In genomic region chr1:53556657-53557227, GRCh38 we compare ENCODE assay signal across 19 cellular contexts.
DNase-seq lines count a peak whose midpoint lies in the region; ATAC-seq, FAIRE-seq and TF ChIP-seq lines count a peak whose summit lies in the region.
"Had no signal": no experiment of that assay in that cellular context is flagged by ENCODE, and none has a peak within 500 bp of the region (broad histone marks: within the 10 kb centered on the region; RNA-seq: fewer than 3 reads in every experiment).

No MANE protein-coding gene starts in this region.

- H3K4me3 ChIP-seq in H1 (ENCODE audit: extremely low read depth in 1 of 4, insufficient read depth in 2 of 4, low read depth in 3 of 4, low read length in 4 of 4): no peak overlapping the region
- H3K4me3 ChIP-seq: BLaER1 treated with 17β-estradiol and CSF1 and Interleukin-3, amounts not matched to agents 10 nM and 100 nM; GM23248 had no signal

- no peak overlapping the region; the same call in 1 of the 2 replicates for H2BK5ac ChIP-seq in H1 (ENCODE audit: low read depth, low read length)

- H3K9ac ChIP-seq in H1 (replicated peaks in 1 of 4; ENCODE audit: extremely low read depth in 1 of 4, low read depth in 3 of 4, low read length in 3 of 4): no peak overlapping the region
- H3K9ac ChIP-seq: BLaER1 treated with 17β-estradiol and CSF1 and Interleukin-3, amounts not matched to agents 10 nM and 100 nM; GM23248; KMS-11 had no signal

- H3K4ac ChIP-seq in H1 (replicated peaks; ENCODE audit: insufficient read length, low read depth, low read length): no peak overlapping the region

- POLR2A ChIA-PET in H1 (lab: Charles Lee; ENCODE audit: partially characterized antibody): no interaction called here

- H2AFZ ChIP-seq in H1 (ENCODE audit: low read length): no peak overlapping the region
- H2AFZ ChIP-seq: GM23248 had no signal

- H4K8ac ChIP-seq in H1 (ENCODE audit: extremely low read depth, insufficient read depth, low read length): no peak overlapping the region; the same call in 1 of the 2 replicates

- H3K79me2 ChIP-seq in H1 (ENCODE audit: control insufficient read depth in 1 of 2, insufficient read depth in 2 of 2, low read length in 2 of 2): no peaks in the 10 kb centered on the region

- WGBS in H1 (ENCODE audit: extremely low coverage in 1 of 2, insufficient coverage in 1 of 2, insufficient read length in 1 of 2, insufficient replicate concordance in 2 of 2, low coverage in 1 of 2, low lambda C conversion rate in 2 of 2, missing lambda C conversion rate in 1 of 2), 2 experiments: 85% methylated on average over 3 of the region's 3 CpGs; no CpG with 5 or more reads in 1 of the 2 experiments

- no peak overlapping the region for H2BK12ac ChIP-seq in H1 (ENCODE audit: low read depth, low read length)

- no peaks in the 10 kb centered on the region for H3K36me3 ChIP-seq in H1 (ENCODE audit: control insufficient read depth in 2 of 4, insufficient read depth in 4 of 4, low read length in 3 of 4)
- H3K36me3 ChIP-seq: BLaER1 treated with 17β-estradiol and CSF1 and Interleukin-3, amounts not matched to agents 10 nM and 100 nM had no signal

- H2BK20ac ChIP-seq in H1 (ENCODE audit: low read length): 0 out of 2 replicates have a peak overlapping the region, but pooled peaks have one; percentile 13

- peak; percentile 42 for DNase-seq in activated CD8-positive, alpha-beta memory T cell treated with anti-CD3 and anti-CD28 coated beads, Interleukin-2, amount 50 U/mL, for 48 hours
- DNase-seq in activated CD8-positive, alpha-beta memory T cell treated with anti-CD3 and anti-CD28 coated beads for 24 hours: no peak
- DNase-seq in GM12891 (ENCODE audit: insufficient read length, low spot score) (no peak), H1 (ENCODE audit: low read depth in 1 of 2, low spot score in 2 of 2) (no peak), omental fat pad (ENCODE audit: low spot score) (peak; percentile 6), GF-D8 (lab: John Stamatoyannopoulos, UW) (no peak), KG1 (lab: John Stamatoyannopoulos, UW) (no peak)
- DNase-seq: CD8-positive, alpha-beta memory T cell; DMS79; NCI-H1048; NCI-H1436 treated with DMSO at 0.1 percent for 48 hours; NCI-H2029 treated with DMSO at 0.1 percent for 48 hours; NCI-H774; PC-3 had no signal

- peak; percentile 72 for FAIRE-seq in GM12891 (lab: Jason Lieb, UNC)
- no peak for FAIRE-seq in H1 (lab: Jason Lieb, UNC)
- FAIRE-seq: D721Med had no signal

- H2AK5ac ChIP-seq in H1 (ENCODE audit: low read depth, low read length): 0 out of 2 replicates have a peak overlapping the region, but pooled peaks have one; percentile 8

- no peak overlapping the region for H2BK120ac ChIP-seq in H1 (replicated peaks; ENCODE audit: low read depth, low read length)

- no peaks in the 10 kb centered on the region for H3K9me3 ChIP-seq in H1 (ENCODE audit: insufficient read depth in 2 of 2, low read depth in 1 of 2, low read length in 1 of 2)
- H3K9me3 ChIP-seq: BLaER1 treated with 17β-estradiol and CSF1 and Interleukin-3, amounts not matched to agents 10 nM and 100 nM had no signal

- peaks cover 0 to 4% of the 10 kb centered on the region in 2 experiments for H4K20me1 ChIP-seq in H1 (replicated peaks in 1 of 2; ENCODE audit: control insufficient read depth in 1 of 2, insufficient read depth in 2 of 2, low read length in 2 of 2)

- peaks cover 0 to 6% (median 4%) of the 10 kb centered on the region in 4 experiments; a peak in 3 of 7 replicates for H3K27me3 ChIP-seq in H1 (replicated peaks in 1 of 4; ENCODE audit: control insufficient read depth in 3 of 4, extremely low read depth in 1 of 4, insufficient read depth in 3 of 4, low read length in 3 of 4)

- no peak overlapping the region for H4K91ac ChIP-seq in H1 (replicated peaks; ENCODE audit: insufficient read length, low read length)

- H3K79me1 ChIP-seq in H1 (ENCODE audit: low read depth, low read length): 0 out of 2 replicates have a peak, but pooled peaks cover 2% of the 10 kb centered on the region

- H3K4me2 ChIP-seq in H1 (ENCODE audit: insufficient read depth in 1 of 2, low read depth in 2 of 2, low read length in 2 of 2): no peak overlapping the region
- H3K4me2 ChIP-seq: BLaER1 treated with 17β-estradiol and CSF1 and Interleukin-3, amounts not matched to agents 10 nM and 100 nM; KMS-11 had no signal

- CTCF ChIA-PET in H1 (lab: Charles Lee; ENCODE audit: partially characterized antibody): no interaction called here

- peaks cover 2% of the 10 kb centered on the region; the same call in 1 of the 2 replicates for H3K23me2 ChIP-seq in H1 (ENCODE audit: low read depth, low read length)

- H3K4me1 ChIP-seq in H1 (replicated peaks in 1 of 4; ENCODE audit: control insufficient read depth in 3 of 4, insufficient read depth in 4 of 4, low read length in 3 of 4): peaks cover 6 to 20% (median 16%) of the 10 kb centered on the region in 4 experiments

- TF ChIP-seq CTCF in H1 (IDR thresholded peaks at IDR 0.05; ENCODE audit: control extremely low read depth in 1 of 3, insufficient read depth in 1 of 3, low read depth in 1 of 3, low read length in 3 of 3) (no peak), omental fat pad (IDR thresholded peaks at IDR 0.05) (no peak)

- no peak for TF ChIP-seq RAD21 in H1 (IDR thresholded peaks at IDR 0.05 in 1 of 2, conservative IDR thresholded peaks at IDR 0.05 in 1 of 2; ENCODE audit: low read depth in 2 of 2, low read length in 2 of 2)

- no peak overlapping the region for H3K56ac ChIP-seq in H1 (replicated peaks; ENCODE audit: insufficient read length, low read depth, low read length)

- H4K5ac ChIP-seq in H1 (ENCODE audit: insufficient read length, low read depth, low read length): no peak overlapping the region

- TF ChIP-seq POLR2A in GM12891 (IDR thresholded peaks at IDR 0.05; ENCODE audit: low read depth, low read length): no peak
- no peak for TF ChIP-seq POLR2A in H1 (IDR thresholded peaks at IDR 0.05; ENCODE audit: control extremely low read depth in 1 of 2, low read depth in 2 of 2, low read length in 2 of 2)

- no peak overlapping the region for H3K27ac ChIP-seq in H1 (ENCODE audit: low read depth, low read length)
- H3K27ac ChIP-seq: BLaER1 treated with 17β-estradiol and CSF1 and Interleukin-3, amounts not matched to agents 10 nM and 100 nM; GM23248; KMS-11 had no signal

- H3K14ac ChIP-seq in H1 (ENCODE audit: insufficient read length): no peak overlapping the region

- H3K18ac ChIP-seq in H1 (ENCODE audit: extremely low read depth, low read length): no peak overlapping the region

- H3K23ac ChIP-seq in H1 (ENCODE audit: insufficient read length): no peak overlapping the region

- no peak for TF ChIP-seq EP300 in H1 (IDR thresholded peaks at IDR 0.05; ENCODE audit: borderline replicate concordance in 1 of 2, low read depth in 2 of 2, low read length in 2 of 2)

- H2BK15ac ChIP-seq in H1 (ENCODE audit: low read length): no peak overlapping the region; the same call in 1 of the 2 replicates

- ATAC-seq in omental fat pad (ENCODE audit: low FRiP score) (no peak), HG02981 (IDR thresholded peaks at IDR 0.05; ENCODE audit: unreplicated experiment) (no peak)
- ATAC-seq: PC-3 had no signal

TF ChIP-seq in GM12891, 5 proteins besides CTCF, POLR2A, EP300 and RAD21:
- TF ChIP-seq TAF1 (IDR thresholded peaks at IDR 0.05; ENCODE audit: low read depth, low read length): no peak

TF ChIP-seq in H1, 55 proteins besides CTCF, POLR2A, EP300 and RAD21:
- TF ChIP-seq NANOG (IDR thresholded peaks at IDR 0.05; ENCODE audit: insufficient read depth, low read depth, low read length, poor library complexity, severe bottlenecking) (no peak), SP2 (IDR thresholded peaks at IDR 0.05; ENCODE audit: low read length) (no peak), RNF2 (IDR thresholded peaks at IDR 0.05; ENCODE audit: borderline replicate concordance, low read depth, low read length, missing control alignments, poor library complexity, severe bottlenecking) (no peak), SIRT6 (IDR thresholded peaks at IDR 0.05; ENCODE audit: low read length) (no peak), CHD2 (IDR thresholded peaks at IDR 0.05; ENCODE audit: low read length) (no peak), HDAC2 (IDR thresholded peaks at IDR 0.05; ENCODE audit: borderline replicate concordance in 1 of 2, low read depth in 2 of 2, low read length in 2 of 2) (no peak), BRCA1 (IDR thresholded peaks at IDR 0.05; ENCODE audit: low read depth, low read length) (no peak), GABPA (IDR thresholded peaks at IDR 0.05; ENCODE audit: borderline replicate concordance, insufficient read depth, low read length) (no peak), HDAC6 (IDR thresholded peaks at IDR 0.05; ENCODE audit: low read depth, low read length) (no peak), EGR1 (IDR thresholded peaks at IDR 0.05; ENCODE audit: borderline replicate concordance, low read depth, low read length) (no peak), GTF2F1 (IDR thresholded peaks at IDR 0.05; ENCODE audit: borderline replicate concordance, low read depth, low read length) (no peak), SIN3A (conservative IDR thresholded peaks at IDR 0.05 in 1 of 2, IDR thresholded peaks at IDR 0.05 in 1 of 2; ENCODE audit: low read depth in 1 of 2, low read length in 2 of 2) (no peak), CEBPB (IDR thresholded peaks at IDR 0.05; ENCODE audit: low read depth, low read length) (no peak), BACH1 (IDR thresholded peaks at IDR 0.05; ENCODE audit: low read length) (no peak), ASH2L (IDR thresholded peaks at IDR 0.05; ENCODE audit: low read length) (no peak), CBX8 (IDR thresholded peaks at IDR 0.05; ENCODE audit: borderline replicate concordance, low read depth, low read length) (no peak), EZH2 (IDR thresholded peaks at IDR 0.05; ENCODE audit: low read depth, low read length, severe bottlenecking) (no peak)
- TF ChIP-seq, protein P1, sequence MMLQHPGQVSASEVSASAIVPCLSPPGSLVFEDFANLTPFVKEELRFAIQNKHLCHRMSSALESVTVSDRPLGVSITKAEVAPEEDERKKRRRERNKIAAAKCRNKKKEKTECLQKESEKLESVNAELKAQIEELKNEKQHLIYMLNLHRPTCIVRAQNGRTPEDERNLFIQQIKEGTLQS (IDR thresholded peaks at IDR 0.05; ENCODE audit: insufficient read depth, low read depth, low read length): no peak
- TF ChIP-seq, protein P2, sequence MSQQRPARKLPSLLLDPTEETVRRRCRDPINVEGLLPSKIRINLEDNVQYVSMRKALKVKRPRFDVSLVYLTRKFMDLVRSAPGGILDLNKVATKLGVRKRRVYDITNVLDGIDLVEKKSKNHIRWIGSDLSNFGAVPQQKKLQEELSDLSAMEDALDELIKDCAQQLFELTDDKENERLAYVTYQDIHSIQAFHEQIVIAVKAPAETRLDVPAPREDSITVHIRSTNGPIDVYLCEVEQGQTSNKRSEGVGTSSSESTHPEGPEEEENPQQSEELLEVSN (IDR thresholded peaks at IDR 0.05): no peak

Comparison
In these comparisons a context has a peak if more than half of its experiments do, and no peak if none do; other contexts are left out.
1. DNase-seq: peak in activated CD8-positive, alpha-beta memory T cell treated with anti-CD3 and anti-CD28 coated beads, Interleukin-2, amount 50 U/mL, for 48 hours (single experiment) and omental fat pad (single experiment); none in activated CD8-positive, alpha-beta memory T cell treated with anti-CD3 and anti-CD28 coated beads for 24 hours (single experiment), GM12891 (single experiment), H1 (0 of 2), GF-D8 (single experiment) and KG1 (single experiment).